Comparison of ENCODE assay signal across 11 cellular contexts in the genomic region with DNA sequence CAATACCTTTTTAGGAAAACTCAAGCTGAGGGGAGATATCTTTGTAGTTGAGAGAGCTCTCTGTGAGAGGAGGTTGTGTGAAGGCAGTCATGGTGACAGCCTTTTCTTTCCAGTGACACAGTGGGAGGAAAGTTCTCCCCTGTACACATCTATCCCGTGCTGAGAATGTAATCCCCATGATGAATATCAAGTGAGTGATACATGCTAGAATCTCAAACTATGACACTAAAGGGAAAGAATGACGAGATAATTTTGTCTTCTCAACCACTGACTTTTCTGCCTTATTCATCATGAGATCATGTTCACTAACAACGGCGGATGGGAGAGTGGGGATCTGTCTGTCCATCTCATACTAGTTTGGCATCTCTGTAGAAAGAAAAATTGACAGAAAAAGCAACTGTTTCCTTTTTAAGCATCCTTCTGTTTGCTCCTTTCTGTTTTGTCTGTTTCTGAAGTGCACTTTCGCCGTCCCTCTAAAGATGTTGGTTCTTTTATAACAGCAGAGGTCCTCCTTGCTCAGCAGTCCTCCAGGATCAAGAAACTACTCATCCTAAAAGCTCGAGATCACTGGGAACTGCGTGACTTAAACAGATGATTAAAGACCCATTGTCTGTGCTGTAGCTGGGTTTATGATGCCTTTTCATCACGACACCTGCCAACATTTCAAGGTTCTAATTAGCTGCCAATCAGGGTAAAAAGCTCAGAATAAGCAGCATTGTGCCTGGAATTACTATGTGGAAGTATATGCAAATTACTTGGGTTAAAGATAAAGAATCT.
A peak's percentile ranks its signal among the peaks of the same experiment; 100 is the strongest.
DNase-seq lines count a peak whose midpoint lies in the region; ATAC-seq and TF ChIP-seq lines count a peak whose summit lies in the region.
"Had no signal": no experiment of that assay in that cellular context is flagged by ENCODE, and none has a peak within 500 bp of the region (broad histone marks: within the 10 kb centered on the region; RNA-seq: fewer than 3 reads in every experiment).

No MANE protein-coding gene starts in this region.

- 58 to 67% (median 61%) methylated on average over 9 of the region's 9 CpGs for WGBS in adrenal gland, 4 donors

- no peaks in the 10 kb centered on the region for H3K79me2 ChIP-seq in neural cell (replicated peaks; ENCODE audit: insufficient read depth, low read length)

- H3K9me3 ChIP-seq in neural cell (ENCODE audit: low read length) = no peaks in the 10 kb centered on the region
- no peaks in the 10 kb centered on the region for H3K9me3 ChIP-seq in adrenal gland (replicated peaks in 1 of 3)
- H3K9me3 ChIP-seq: neutrophil had no signal

- TF ChIP-seq EP300 in neural cell (conservative IDR thresholded peaks at IDR 0.05; ENCODE audit: poor library complexity, severe bottlenecking) = peak; percentile 92

- H3K27ac ChIP-seq in neural cell (ENCODE audit: low read length) (peak overlapping the region; percentile 94), adrenal gland (no peak overlapping the region)
- H3K27ac ChIP-seq: neutrophil had no signal

- no peaks in the 10 kb centered on the region for H3K4me1 ChIP-seq in adrenal gland (replicated peaks in 1 of 2)

- H3K36me3 ChIP-seq in neural cell (ENCODE audit: insufficient read depth, low read length) (no peaks in the 10 kb centered on the region), adrenal gland (replicated peaks in 1 of 2) (no peaks in the 10 kb centered on the region)
- H3K36me3 ChIP-seq: neutrophil had no signal

- peak overlapping the region; percentile 42 for H3K4me3 ChIP-seq in neural cell (ENCODE audit: low read length)
- no peak overlapping the region for H3K4me3 ChIP-seq in adrenal gland

- no peaks in the 10 kb centered on the region for H4K20me1 ChIP-seq in neural cell (ENCODE audit: insufficient read depth)

- peak overlapping the region; percentile 62 for H3K9ac ChIP-seq in neural cell (ENCODE audit: low read length)

- peak; percentile 73 for TF ChIP-seq RAD21 in neural cell (conservative IDR thresholded peaks at IDR 0.05)

- TF ChIP-seq POLR2A in adrenal gland (IDR thresholded peaks at IDR 0.05) = no peak

- DNase-seq in AG20443 (ENCODE audit: low spot score) (peak; percentile 68), LHCN-M2 (ENCODE audit: low read depth) (peak; percentile 78), cerebellar cortex (ENCODE audit: low spot score) (peak; percentile 44), adrenal gland (no peak), GM13976 (ENCODE audit: low spot score) (no peak)
- DNase-seq in stimulated activated CD4-positive, alpha-beta T cell treated with anti-CD3 and anti-CD28 coated beads, Interleukin-4, amount 100 ng/mL, for 24 hours = no peak
- DNase-seq: activated naive CD4-positive, alpha-beta T cell treated with anti-CD3 and anti-CD28 coated beads for 36 hours; NCI-H510A had no signal

- no peak for ATAC-seq in HG03196 (IDR thresholded peaks at IDR 0.05; ENCODE audit: unreplicated experiment)

- in situ Hi-C loops in GM13976 (cut with MboI; ENCODE audit: low sequenced_read_pairs, unreplicated experiment) = no loop called here

- H3K9me2 ChIP-seq in neural cell (ENCODE audit: insufficient read depth, low read length) = no peaks in the 10 kb centered on the region

- H3F3A ChIP-seq in neural cell (ENCODE audit: insufficient read depth, low read length, poor library complexity, severe bottlenecking) = peaks cover 6% of the 10 kb centered on the region

- peak overlapping the region; percentile 46 for H3K4me2 ChIP-seq in neural cell (ENCODE audit: low read length)

- H3K27me3 ChIP-seq in neural cell (ENCODE audit: insufficient read depth, low read depth, low read length) = no peaks in the 10 kb centered on the region
- H3K27me3 ChIP-seq in adrenal gland = no peaks in the 10 kb centered on the region
- H3K27me3 ChIP-seq: neutrophil had no signal

- TF ChIP-seq CTCF in neural cell (IDR thresholded peaks at IDR 0.05; ENCODE audit: poor library complexity, severe bottlenecking) (peak; percentile 65), adrenal gland (IDR thresholded peaks at IDR 0.05) (no peak), GM13976 (IDR thresholded peaks at IDR 0.05; ENCODE audit: borderline replicate concordance, control extremely low read depth, extremely low read depth, insufficient read depth, missing control alignments) (no peak)

- no peak overlapping the region for H2AFZ ChIP-seq in neural cell (ENCODE audit: low read depth, low read length)

- intact Hi-C loops in adrenal gland (cut with DNase I) = no loop called here

TF ChIP-seq in neural cell, 6 proteins besides CTCF, POLR2A, EP300 and RAD21:
- TF ChIP-seq EZH2 (IDR thresholded peaks at IDR 0.05; ENCODE audit: borderline replicate concordance, insufficient read depth, low read length, poor library complexity, severe bottlenecking) = no peak
- peak; percentile 61 for TF ChIP-seq SMC3 (conservative IDR thresholded peaks at IDR 0.05; ENCODE audit: poor library complexity)
- TF ChIP-seq POLR2AphosphoS5 (IDR thresholded peaks at IDR 0.05) = peak; percentile 71
- TF ChIP-seq, protein P1, sequence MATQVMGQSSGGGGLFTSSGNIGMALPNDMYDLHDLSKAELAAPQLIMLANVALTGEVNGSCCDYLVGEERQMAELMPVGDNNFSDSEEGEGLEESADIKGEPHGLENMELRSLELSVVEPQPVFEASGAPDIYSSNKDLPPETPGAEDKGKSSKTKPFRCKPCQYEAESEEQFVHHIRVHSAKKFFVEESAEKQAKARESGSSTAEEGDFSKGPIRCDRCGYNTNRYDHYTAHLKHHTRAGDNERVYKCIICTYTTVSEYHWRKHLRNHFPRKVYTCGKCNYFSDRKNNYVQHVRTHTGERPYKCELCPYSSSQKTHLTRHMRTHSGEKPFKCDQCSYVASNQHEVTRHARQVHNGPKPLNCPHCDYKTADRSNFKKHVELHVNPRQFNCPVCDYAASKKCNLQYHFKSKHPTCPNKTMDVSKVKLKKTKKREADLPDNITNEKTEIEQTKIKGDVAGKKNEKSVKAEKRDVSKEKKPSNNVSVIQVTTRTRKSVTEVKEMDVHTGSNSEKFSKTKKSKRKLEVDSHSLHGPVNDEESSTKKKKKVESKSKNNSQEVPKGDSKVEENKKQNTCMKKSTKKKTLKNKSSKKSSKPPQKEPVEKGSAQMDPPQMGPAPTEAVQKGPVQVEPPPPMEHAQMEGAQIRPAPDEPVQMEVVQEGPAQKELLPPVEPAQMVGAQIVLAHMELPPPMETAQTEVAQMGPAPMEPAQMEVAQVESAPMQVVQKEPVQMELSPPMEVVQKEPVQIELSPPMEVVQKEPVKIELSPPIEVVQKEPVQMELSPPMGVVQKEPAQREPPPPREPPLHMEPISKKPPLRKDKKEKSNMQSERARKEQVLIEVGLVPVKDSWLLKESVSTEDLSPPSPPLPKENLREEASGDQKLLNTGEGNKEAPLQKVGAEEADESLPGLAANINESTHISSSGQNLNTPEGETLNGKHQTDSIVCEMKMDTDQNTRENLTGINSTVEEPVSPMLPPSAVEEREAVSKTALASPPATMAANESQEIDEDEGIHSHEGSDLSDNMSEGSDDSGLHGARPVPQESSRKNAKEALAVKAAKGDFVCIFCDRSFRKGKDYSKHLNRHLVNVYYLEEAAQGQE (IDR thresholded peaks at IDR 0.05; ENCODE audit: borderline replicate concordance) = peak; percentile 79

Comparison
In these comparisons a context has a peak if more than half of its experiments do, and no peak if none do; other contexts are left out.
1. DNase-seq: peak in AG20443 (single experiment), LHCN-M2 (single experiment) and cerebellar cortex (single experiment); none in adrenal gland (0 of 7), GM13976 (single experiment) and stimulated activated CD4-positive, alpha-beta T cell treated with anti-CD3 and anti-CD28 coated beads, Interleukin-4, amount 100 ng/mL, for 24 hours (single experiment).